ENCODE assay signal across 38 cellular contexts in the genomic region with DNA sequence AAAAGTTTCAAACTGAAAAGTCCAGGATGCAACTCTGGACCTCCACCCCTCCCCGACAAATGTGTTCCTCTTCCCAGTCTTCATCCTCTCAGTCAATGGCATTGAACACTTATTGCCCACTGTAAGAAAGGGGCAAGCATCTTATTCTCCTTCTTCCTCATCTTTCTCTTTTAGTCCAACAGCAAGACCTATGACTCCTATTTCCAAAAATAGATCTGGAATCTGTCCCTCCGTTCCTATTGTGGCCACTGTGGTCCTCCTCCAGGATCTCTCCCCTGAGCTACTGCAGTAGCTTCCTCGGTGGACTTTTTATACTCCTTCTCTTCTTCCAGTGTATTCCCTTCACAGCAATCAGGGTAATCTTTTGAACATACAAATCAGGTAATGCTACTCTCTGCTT.
"Had no signal": no experiment of that assay in that cellular context is flagged by ENCODE, and none has a peak within 500 bp of the region (broad histone marks: within the 10 kb centered on the region; RNA-seq: fewer than 3 reads in every experiment).

No MANE protein-coding gene starts in this region.

- H3K27ac ChIP-seq: ascending aorta, cardiac muscle cell, WERI-Rb-1 had no signal

- H3K27me3 ChIP-seq: ascending aorta, cardiac muscle cell had no signal

- H3K27ac Mint-ChIP-seq: activated CD4-positive, alpha-beta memory T cell treated with anti-CD3 and anti-CD28 coated beads, Interleukin-2, amount 10 ng/mL, durations not matched to agents 7 days and 5 days; activated CD8-positive, alpha-beta memory T cell treated with anti-CD3 and anti-CD28 coated beads, Interleukin-2, amount 10 ng/mL, durations not matched to agents 7 days and 5 days; activated CD8-positive, alpha-beta T cell treated with anti-CD3 and anti-CD28 coated beads, Interleukin-2, amount 10 ng/mL, durations not matched to agents 7 days and 5 days; activated naive CD4-positive, alpha-beta T cell treated with anti-CD3 and anti-CD28 coated beads, Interleukin-2, amount 10 ng/mL, durations not matched to agents 7 days and 5 days; activated naive CD4-positive, alpha-beta T cell treated with anti-CD3 and anti-CD28 coated beads, Interleukin-2, amount 50 U/mL, for 24 hours; activated naive CD8-positive, alpha-beta T cell; activated naive CD8-positive, alpha-beta T cell treated with anti-CD3 and anti-CD28 coated beads, Interleukin-2, amount 10 ng/mL, durations not matched to agents 7 days and 5 days; activated naive CD8-positive, alpha-beta T cell treated with anti-CD3 and anti-CD28 coated beads, Interleukin-2, amount 50 U/mL, for 24 hours; activated T-cell treated with anti-CD3 and anti-CD28 coated beads, Interleukin-2, amount 50 U/mL, for 24 hours; activated T-helper 2 cell treated with anti-CD3 and anti-CD28 coated beads, Interferon-gamma antibody, Interleukin-2, Interleukin-4, amounts not matched to agents 10 μg/mL and 5 μg/mL and 100 μg/mL, durations not matched to agents 14 hours and 24 hours and 36 hours; brain; T-helper 1 cell treated with Interleukin-12 subunit alpha and Interleukin-12 subunit beta and Interleukin-4 antibody, amounts not matched to agents 30 μg/mL and 1 μg/mL, for 36 hours; T-helper 2 cell treated with Interferon-gamma antibody and Interleukin-4, amounts not matched to agents 5 μg/mL and 100 μg/mL, for 36 hours; WTC11 had no signal

- H3K4me3 ChIP-seq: ascending aorta, cardiac muscle cell had no signal

- H3K9me3 Mint-ChIP-seq: activated CD4-positive, alpha-beta memory T cell treated with anti-CD3 and anti-CD28 coated beads, Interleukin-2, amount 10 ng/mL, durations not matched to agents 7 days and 5 days; activated CD4-positive, alpha-beta T cell treated with anti-CD3 and anti-CD28 coated beads, Interleukin-2, amount 10 ng/mL, durations not matched to agents 7 days and 5 days; activated naive CD4-positive, alpha-beta T cell treated with anti-CD3 and anti-CD28 coated beads, Interleukin-2, amount 10 ng/mL, durations not matched to agents 7 days and 5 days; activated naive CD4-positive, alpha-beta T cell treated with anti-CD3 and anti-CD28 coated beads, Interleukin-2, amount 50 U/mL, for 24 hours; activated naive CD8-positive, alpha-beta T cell treated with anti-CD3 and anti-CD28 coated beads, Interleukin-2, amount 10 ng/mL, durations not matched to agents 7 days and 5 days; activated naive CD8-positive, alpha-beta T cell treated with anti-CD3 and anti-CD28 coated beads, Interleukin-2, amount 50 U/mL, for 24 hours; activated T-cell treated with anti-CD3 and anti-CD28 coated beads, Interleukin-2, amount 50 U/mL, for 24 hours; activated T-helper 2 cell treated with anti-CD3 and anti-CD28 coated beads, Interferon-gamma antibody, Interleukin-2, Interleukin-4, amounts not matched to agents 10 μg/mL and 5 μg/mL and 100 μg/mL, durations not matched to agents 14 hours and 24 hours and 36 hours; brain; central memory CD8-positive, alpha-beta T cell; T-helper 1 cell treated with Interleukin-12 subunit alpha and Interleukin-12 subunit beta and Interleukin-4 antibody, amounts not matched to agents 30 μg/mL and 1 μg/mL, for 36 hours; T-helper 2 cell treated with Interferon-gamma antibody and Interleukin-4, amounts not matched to agents 5 μg/mL and 100 μg/mL, for 36 hours; WTC11 had no signal

- H3K36me3 Mint-ChIP-seq: activated naive CD4-positive, alpha-beta T cell treated with anti-CD3 and anti-CD28 coated beads, Interleukin-2, amount 50 U/mL, for 24 hours; activated naive CD8-positive, alpha-beta T cell; brain; WTC11 had no signal

- H3K27me3 Mint-ChIP-seq: activated CD4-positive, alpha-beta T cell treated with anti-CD3 and anti-CD28 coated beads for 36 hours; activated naive CD4-positive, alpha-beta T cell treated with anti-CD3 and anti-CD28 coated beads, Interleukin-2, amount 10 ng/mL, durations not matched to agents 7 days and 5 days; activated naive CD4-positive, alpha-beta T cell treated with anti-CD3 and anti-CD28 coated beads, Interleukin-2, amount 50 U/mL, for 24 hours; activated naive CD8-positive, alpha-beta T cell; activated T-cell treated with anti-CD3 and anti-CD28 coated beads, Interleukin-2, amount 50 U/mL, for 24 hours; central memory CD8-positive, alpha-beta T cell had no signal

- DNase-seq: activated CD4-positive, alpha-beta memory T cell treated with anti-CD3 and anti-CD28 coated beads, Interleukin-2, amount 10 ng/mL, durations not matched to agents 7 days and 5 days; activated CD4-positive, alpha-beta T cell treated with anti-CD3 and anti-CD28 coated beads for 1 hour; activated CD4-positive, alpha-beta T cell treated with anti-CD3 and anti-CD28 coated beads for 36 hours; activated CD4-positive, alpha-beta T cell treated with anti-CD3 and anti-CD28 coated beads for 48 hours; activated CD4-positive, alpha-beta T cell treated with anti-CD3 and anti-CD28 coated beads, Interleukin-2, amount 10 ng/mL, durations not matched to agents 7 days and 5 days; activated CD4-positive, alpha-beta T cell treated with anti-CD3 and anti-CD28 coated beads, Interleukin-2, amount 50 U/mL, for 48 hours; activated CD4-positive, CD25-positive, alpha-beta regulatory T cell; activated CD8-positive, alpha-beta memory T cell treated with anti-CD3 and anti-CD28 coated beads for 24 hours; activated CD8-positive, alpha-beta memory T cell treated with anti-CD3 and anti-CD28 coated beads, Interleukin-2, amount 10 ng/mL, durations not matched to agents 7 days and 5 days; activated CD8-positive, alpha-beta memory T cell treated with anti-CD3 and anti-CD28 coated beads, Interleukin-2, amount 50 U/mL, for 48 hours; activated CD8-positive, alpha-beta T cell treated with anti-CD3 and anti-CD28 coated beads, Interleukin-2, amount 10 ng/mL, durations not matched to agents 7 days and 5 days; activated effector memory CD4-positive, alpha-beta T cell treated with Interleukin-2 at 50 U/mL for 16 hours; activated gamma-delta T cell; activated naive CD4-positive, alpha-beta T cell treated with anti-CD3 and anti-CD28 coated beads, Interleukin-2, amount 10 ng/mL, durations not matched to agents 7 days and 5 days; activated naive CD4-positive, alpha-beta T cell treated with Interleukin-2 at 50 U/mL for 16 hours; activated naive CD8-positive, alpha-beta T cell treated with anti-CD3 and anti-CD28 coated beads, Interleukin-2, amount 10 ng/mL, durations not matched to agents 7 days and 5 days; activated naive CD8-positive, alpha-beta T cell treated with anti-CD3 and anti-CD28 coated beads, Interleukin-2, amount 50 U/mL, for 24 hours; activated T-cell treated with anti-CD3 and anti-CD28 coated beads, Interleukin-2, amount 50 U/mL, for 24 hours; activated T-cell treated with anti-CD3 and anti-CD28 coated beads, Interleukin-2, amount 50 U/mL, for 48 hours; amygdala; anterior cingulate cortex; caudate nucleus; cerebellar nuclear complex; T-helper 1 cell; T-helper 2 cell; T-helper 9 cell; WERI-Rb-1 had no signal

- ATAC-seq: activated CD4-positive, alpha-beta T cell treated with anti-CD3 and anti-CD28 coated beads for 36 hours; activated CD4-positive, CD25-positive, alpha-beta regulatory T cell treated with anti-CD3 and anti-CD28 coated beads, Interleukin-2, amount 50 U/mL, for 24 hours; activated CD8-positive, alpha-beta memory T cell treated with anti-CD3 and anti-CD28 coated beads, Interleukin-2, amount 10 ng/mL, durations not matched to agents 7 days and 5 days; activated CD8-positive, alpha-beta T cell treated with anti-CD3 and anti-CD28 coated beads, Interleukin-2, amount 10 ng/mL, durations not matched to agents 7 days and 5 days; activated naive CD8-positive, alpha-beta T cell treated with anti-CD3 and anti-CD28 coated beads, Interleukin-2, amount 50 U/mL, for 24 hours; WTC11 had no signal

- H3K36me3 ChIP-seq: ascending aorta, cardiac muscle cell, WERI-Rb-1 had no signal

- H3K4me3 Mint-ChIP-seq: activated CD4-positive, alpha-beta memory T cell treated with anti-CD3 and anti-CD28 coated beads, Interleukin-2, amount 10 ng/mL, durations not matched to agents 7 days and 5 days; activated CD4-positive, alpha-beta T cell treated with anti-CD3 and anti-CD28 coated beads for 36 hours; activated CD4-positive, alpha-beta T cell treated with anti-CD3 and anti-CD28 coated beads, Interleukin-2, amount 10 ng/mL, durations not matched to agents 7 days and 5 days; activated CD8-positive, alpha-beta memory T cell treated with anti-CD3 and anti-CD28 coated beads, Interleukin-2, amount 10 ng/mL, durations not matched to agents 7 days and 5 days; activated CD8-positive, alpha-beta T cell treated with anti-CD3 and anti-CD28 coated beads, Interleukin-2, amount 10 ng/mL, durations not matched to agents 7 days and 5 days; activated naive CD4-positive, alpha-beta T cell treated with anti-CD3 and anti-CD28 coated beads, Interleukin-2, amount 10 ng/mL, durations not matched to agents 7 days and 5 days; activated naive CD4-positive, alpha-beta T cell treated with anti-CD3 and anti-CD28 coated beads, Interleukin-2, amount 50 U/mL, for 24 hours; activated naive CD8-positive, alpha-beta T cell; activated naive CD8-positive, alpha-beta T cell treated with anti-CD3 and anti-CD28 coated beads, Interleukin-2, amount 10 ng/mL, durations not matched to agents 7 days and 5 days; activated naive CD8-positive, alpha-beta T cell treated with anti-CD3 and anti-CD28 coated beads, Interleukin-2, amount 50 U/mL, for 24 hours; activated T-cell treated with anti-CD3 and anti-CD28 coated beads, Interleukin-2, amount 50 U/mL, for 24 hours; brain; central memory CD8-positive, alpha-beta T cell; T-helper 1 cell treated with Interleukin-12 subunit alpha and Interleukin-12 subunit beta and Interleukin-4 antibody, amounts not matched to agents 30 μg/mL and 1 μg/mL, for 36 hours; T-helper 2 cell treated with Interferon-gamma antibody and Interleukin-4, amounts not matched to agents 5 μg/mL and 100 μg/mL, for 36 hours; WTC11 had no signal

- H3K9me3 ChIP-seq: ascending aorta had no signal
